9 cellular contexts compared by ENCODE assay signal in genomic region chr4:89469930-89470375, GRCh38.
A peak's percentile ranks its signal among the peaks of the same experiment; 100 is the strongest.
DNase-seq lines count a peak whose midpoint lies in the region; ATAC-seq and TF ChIP-seq lines count a peak whose summit lies in the region.
"Had no signal": no experiment of that assay in that cellular context is flagged by ENCODE, and none has a peak within 500 bp of the region (broad histone marks: within the 10 kb centered on the region; RNA-seq: fewer than 3 reads in every experiment).

No MANE protein-coding gene starts in this region.

- TF ChIP-seq CTCF in vagina (IDR thresholded peaks at IDR 0.05) = no peak

- H3K36me3 Mint-ChIP-seq in T-helper 17 cell (ENCODE audit: low read depth) = no peaks in the 10 kb centered on the region
- H3K36me3 Mint-ChIP-seq: brain had no signal

- peaks cover 6% of the 10 kb centered on the region for H3K27me3 Mint-ChIP-seq in T-helper 17 cell

- no peak overlapping the region for H3K4me3 ChIP-seq in vagina

- peaks cover 8% of the 10 kb centered on the region for H3K4me1 ChIP-seq in vagina

- H3K9me3 ChIP-seq in T-helper 17 cell (ENCODE audit: control insufficient read depth, low read length, poor library complexity, severe bottlenecking) (no peaks in the 10 kb centered on the region), vagina (no peaks in the 10 kb centered on the region)

- intact Hi-C loops in vagina (cut with DNase I) = no loop called here

- ATAC-seq in HG03097 (IDR thresholded peaks at IDR 0.05; ENCODE audit: low FRiP score, unreplicated experiment) (peak; percentile 75), T-helper 17 cell (peak; percentile 63)

- no peaks in the 10 kb centered on the region for H3K27me3 ChIP-seq in vagina

- peak overlapping the region; percentile 52 for H3K4me3 Mint-ChIP-seq in T-helper 17 cell
- H3K4me3 Mint-ChIP-seq: brain had no signal

- no peak overlapping the region for H3K27ac ChIP-seq in vagina

- peaks cover 16% of the 10 kb centered on the region for H3K4me1 Mint-ChIP-seq in T-helper 17 cell
- H3K4me1 Mint-ChIP-seq: brain had no signal

- peak overlapping the region; percentile 72 for H3K27ac Mint-ChIP-seq in T-helper 17 cell
- H3K27ac Mint-ChIP-seq: brain had no signal

- no peaks in the 10 kb centered on the region for H3K36me3 ChIP-seq in vagina

- TF ChIP-seq POLR2A in vagina (IDR thresholded peaks at IDR 0.05) = no peak

- peak; percentile 31 for DNase-seq in stimulated activated CD4-positive, alpha-beta T cell treated with anti-CD3 and anti-CD28 coated beads, Interleukin-15, amount 100 ng/mL, for 24 hours
- no peak for DNase-seq in stimulated activated CD4-positive, alpha-beta T cell treated with anti-CD3 and anti-CD28 coated beads, Interleukin-12 subunit alpha, Interleukin-12 subunit beta, amount 100 ng/mL, for 4 hours
- DNase-seq in T-helper 17 cell (no peak), fibroblast of gingiva (ENCODE audit: low read depth) (peak; percentile 88), vagina (ENCODE audit: extremely low spot score in 2 of 2) (no peak), SK-N-DZ (ENCODE audit: low spot score) (no peak)
- peak; percentile 48 for DNase-seq in stimulated activated CD4-positive, alpha-beta T cell treated with anti-CD3 and anti-CD28 coated beads, Interleukin-4, amount 100 ng/mL, for 24 hours

Comparison
In these comparisons a context has a peak if more than half of its experiments do, and no peak if none do; other contexts are left out.
1. DNase-seq: peak in stimulated activated CD4-positive, alpha-beta T cell treated with anti-CD3 and anti-CD28 coated beads, Interleukin-15, amount 100 ng/mL, for 24 hours (single experiment), fibroblast of gingiva (single experiment) and stimulated activated CD4-positive, alpha-beta T cell treated with anti-CD3 and anti-CD28 coated beads, Interleukin-4, amount 100 ng/mL, for 24 hours (single experiment); none in stimulated activated CD4-positive, alpha-beta T cell treated with anti-CD3 and anti-CD28 coated beads, Interleukin-12 subunit alpha, Interleukin-12 subunit beta, amount 100 ng/mL, for 4 hours (single experiment), T-helper 17 cell (0 of 3), vagina (0 of 2) and SK-N-DZ (single experiment).